17 cellular contexts compared by ENCODE assay signal in the genomic region with DNA sequence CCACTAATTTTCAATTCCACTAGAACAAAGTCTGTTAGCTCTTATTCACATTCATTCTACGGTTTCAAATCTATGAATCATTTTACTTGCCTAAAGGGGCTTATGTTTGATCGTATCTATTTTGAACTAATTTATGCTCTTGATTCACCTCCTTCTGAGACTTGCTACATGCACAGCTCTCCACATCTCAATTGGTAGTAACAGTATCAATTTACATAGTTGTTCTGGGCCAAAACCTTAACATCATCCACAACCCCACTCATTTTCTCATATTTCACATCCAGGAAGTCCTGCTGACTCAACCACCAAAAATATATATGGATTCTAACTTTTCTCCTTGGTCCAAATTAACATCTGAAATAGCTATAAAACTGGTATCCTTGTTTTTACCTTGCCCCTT.
DNase-seq lines count a peak whose midpoint lies in the region; ATAC-seq and TF ChIP-seq lines count a peak whose summit lies in the region.
"Had no signal": no experiment of that assay in that cellular context is flagged by ENCODE, and none has a peak within 500 bp of the region (broad histone marks: within the 10 kb centered on the region; RNA-seq: fewer than 3 reads in every experiment).

No MANE protein-coding gene starts in this region.

- H3K36me3 ChIP-seq in adipocyte (ENCODE audit: control insufficient read depth, insufficient read depth, low read length, severe bottlenecking) (no peaks in the 10 kb centered on the region), ascending aorta (no peaks in the 10 kb centered on the region)
- H3K36me3 ChIP-seq: spleen, suprapubic skin had no signal

- H3K27ac Mint-ChIP-seq in HFFc6, result peak overlapping the region; percentile 50; the same call in 1 of the 2 replicates
- H3K27ac Mint-ChIP-seq: activated naive CD8-positive, alpha-beta T cell treated with anti-CD3 and anti-CD28 coated beads, Interleukin-2, amount 50 U/mL, for 24 hours; T-cell had no signal

- H3K36me3 Mint-ChIP-seq in HFFc6 (ENCODE audit: low read depth), result no peaks in the 10 kb centered on the region; the same call in 1 of the 2 replicates
- H3K36me3 Mint-ChIP-seq: T-cell had no signal

- no peaks in the 10 kb centered on the region; the same call in 1 of the 2 replicates for H3K9me3 Mint-ChIP-seq in HFFc6
- H3K9me3 Mint-ChIP-seq: activated naive CD8-positive, alpha-beta T cell treated with anti-CD3 and anti-CD28 coated beads, Interleukin-2, amount 50 U/mL, for 24 hours had no signal

- H3K4me3 ChIP-seq in AG04450 (ENCODE audit: low read depth, low read length) (no peak overlapping the region), adipocyte (ENCODE audit: low read length) (no peak overlapping the region), fibroblast of pulmonary artery (replicated peaks; ENCODE audit: low read depth, low read length) (no peak overlapping the region), ascending aorta (no peak overlapping the region)
- H3K4me3 ChIP-seq: dorsolateral prefrontal cortex, spleen, suprapubic skin had no signal

- H3K27me3 ChIP-seq in AG04450 (ENCODE audit: control insufficient read depth, insufficient read depth, low read length) (no peaks in the 10 kb centered on the region), adipocyte (replicated peaks; ENCODE audit: control insufficient read depth, insufficient read depth, low read length) (no peaks in the 10 kb centered on the region), ascending aorta (no peaks in the 10 kb centered on the region)
- H3K27me3 ChIP-seq: dorsolateral prefrontal cortex, spleen, suprapubic skin had no signal

- peaks cover 27% of the 10 kb centered on the region; the same call in 1 of the 2 replicates for H3K4me1 Mint-ChIP-seq in HFFc6 (ENCODE audit: low read depth)
- H3K4me1 Mint-ChIP-seq: activated naive CD8-positive, alpha-beta T cell treated with anti-CD3 and anti-CD28 coated beads, Interleukin-2, amount 50 U/mL, for 24 hours; T-cell had no signal

- no peaks in the 10 kb centered on the region for H3K27me3 Mint-ChIP-seq in HFFc6 (ENCODE audit: insufficient read depth)
- H3K27me3 Mint-ChIP-seq: activated naive CD8-positive, alpha-beta T cell treated with anti-CD3 and anti-CD28 coated beads, Interleukin-2, amount 50 U/mL, for 24 hours; T-cell had no signal

- H3K9me3 ChIP-seq in AG04450 (ENCODE audit: control insufficient read depth, insufficient read depth, low read length) (no peaks in the 10 kb centered on the region), adipocyte (ENCODE audit: control insufficient read depth, low read length) (no peaks in the 10 kb centered on the region), ascending aorta (no peaks in the 10 kb centered on the region)
- H3K9me3 ChIP-seq: suprapubic skin had no signal

- no peak overlapping the region for H3K9ac ChIP-seq in adipocyte (ENCODE audit: low read length)

- H3K27ac ChIP-seq in AG04450 (ENCODE audit: low read depth, low read length), result no peak overlapping the region
- H3K27ac ChIP-seq in ascending aorta, result no peak overlapping the region
- H3K27ac ChIP-seq: dorsolateral prefrontal cortex, spleen, suprapubic skin had no signal

- intact Hi-C loops in ascending aorta (cut with DNase I), result no loop called here

- no peak overlapping the region; the same call in 1 of the 2 replicates for H3K4me3 Mint-ChIP-seq in HFFc6
- H3K4me3 Mint-ChIP-seq: activated naive CD8-positive, alpha-beta T cell treated with anti-CD3 and anti-CD28 coated beads, Interleukin-2, amount 50 U/mL, for 24 hours; T-cell had no signal

- peak; percentile 33 for DNase-seq in AG04450 (ENCODE audit: low read depth, low spot score)
- peak; percentile 39 for DNase-seq in HFFc6
- peak; percentile 70 for DNase-seq in adipocyte (ENCODE audit: low read depth)
- peak; percentile 65 for DNase-seq in fibroblast of pulmonary artery (ENCODE audit: low read depth)
- no peak for DNase-seq in ascending aorta (ENCODE audit: low spot score in 2 of 2)
- no peak for DNase-seq in AML-193 (lab: John Stamatoyannopoulos, UW)
- DNase-seq: activated CD4-positive, CD25-positive, alpha-beta regulatory T cell treated with anti-CD3 and anti-CD28 coated beads, Interleukin-2, amount 50 U/mL, for 72 hours; activated naive CD8-positive, alpha-beta T cell treated with anti-CD3 and anti-CD28 coated beads, Interleukin-2, amount 50 U/mL, for 24 hours; DMS53; dorsolateral prefrontal cortex; KG1; NCI-H1436 treated with DMSO at 0.1 percent for 48 hours; spleen; T-cell had no signal

- TF ChIP-seq CTCF in AG04450 (IDR thresholded peaks at IDR 0.05; ENCODE audit: low read depth, low read length) (no peak), HFFc6 (IDR thresholded peaks at IDR 0.05) (no peak), fibroblast of pulmonary artery (IDR thresholded peaks at IDR 0.05; ENCODE audit: low read length, missing control alignments) (no peak), ascending aorta (IDR thresholded peaks at IDR 0.05) (no peak)

- H3K4me1 ChIP-seq in adipocyte (ENCODE audit: control insufficient read depth, insufficient read depth, low read length) (peaks cover 19% of the 10 kb centered on the region), ascending aorta (no peaks in the 10 kb centered on the region)

- CTCF ChIA-PET in AG04450 (lab: Charles Lee), result interaction anchor here (2.4 kb wide), 1 partner anchor 16 kb away, joined by 9 read pairs; no protein-coding TSS in a partner anchor

- POLR2A ChIA-PET in AG04450 (lab: Yijun Ruan, JAX), result no interaction called here

- ATAC-seq in GM18868 (IDR thresholded peaks at IDR 0.05; ENCODE audit: unreplicated experiment), result no peak
- ATAC-seq in GM18867 (IDR thresholded peaks at IDR 0.05; ENCODE audit: unreplicated experiment), result no peak
- ATAC-seq: activated naive CD8-positive, alpha-beta T cell treated with anti-CD3 and anti-CD28 coated beads, Interleukin-2, amount 50 U/mL, for 24 hours; T-cell had no signal

Comparison
In these comparisons a context has a peak if more than half of its experiments do, and no peak if none do; other contexts are left out.
1. DNase-seq: peak in AG04450 (single experiment), HFFc6 (single experiment), adipocyte (single experiment) and fibroblast of pulmonary artery (single experiment); none in ascending aorta (0 of 2) and AML-193 (0 of 2).